ENCODE assay signal across 37 cellular contexts in the genomic region with DNA sequence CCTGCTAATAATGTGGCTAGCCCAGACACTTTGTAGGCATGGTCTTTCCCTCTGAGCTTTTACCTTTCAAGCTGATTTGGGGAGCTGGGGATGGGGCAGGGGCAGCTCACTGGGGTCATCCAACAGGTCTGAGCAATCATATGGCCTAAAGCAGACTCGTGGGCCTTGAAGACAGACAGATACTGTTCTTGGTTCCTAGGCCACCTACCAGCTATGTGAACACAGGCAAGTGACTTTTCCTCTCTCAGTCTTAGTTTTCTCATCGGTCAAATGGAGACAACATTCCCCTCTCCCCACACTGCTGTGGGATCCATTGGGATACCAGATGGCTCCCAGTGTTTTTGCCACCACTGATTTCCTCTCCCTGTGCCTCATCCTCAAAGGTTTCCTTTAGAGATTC.
"Had no signal": no experiment of that assay in that cellular context is flagged by ENCODE, and none has a peak within 500 bp of the region (broad histone marks: within the 10 kb centered on the region; RNA-seq: fewer than 3 reads in every experiment).

No MANE protein-coding gene starts in this region.

- H3K9me3 ChIP-seq: adrenal gland, body of pancreas, breast epithelium had no signal

- H3K27ac Mint-ChIP-seq: activated B cell treated with CpG ODN at 0.5 μM for 24 hours; activated CD4-positive, alpha-beta memory T cell treated with anti-CD3 and anti-CD28 coated beads for 36 hours; activated CD4-positive, alpha-beta T cell treated with anti-CD3 and anti-CD28 coated beads, Interleukin-2, amount 10 ng/mL, durations not matched to agents 24 days and 14 days; activated CD8-positive, alpha-beta T cell treated with anti-CD3 and anti-CD28 coated beads for 36 hours; activated naive CD4-positive, alpha-beta T cell treated with anti-CD3 and anti-CD28 coated beads for 36 hours; activated naive CD4-positive, alpha-beta T cell treated with anti-CD3 and anti-CD28 coated beads, Interleukin-2, amount 50 U/mL, for 72 hours; activated naive CD8-positive, alpha-beta T cell treated with anti-CD3 and anti-CD28 coated beads for 36 hours; activated T-cell treated with anti-CD3 and anti-CD28 coated beads, Interleukin-2, amount 50 U/mL, for 72 hours; activated T-helper 1 cell treated with anti-CD3 and anti-CD28 coated beads, Interleukin-12 subunit alpha, Interleukin-12 subunit beta, Interleukin-2, Interleukin-4 antibody, amounts not matched to agents 30 ng/mL and 10 ng/mL and 1 ng/mL, durations not matched to agents 14 hours and 24 hours and 36 hours; activated T-helper 17 cell treated with anti-CD3 and anti-CD28 coated beads, Interleukin-2, amount 50 U/mL, for 72 hours; T-helper 1 cell treated with Interleukin-12 subunit alpha and Interleukin-12 subunit beta and Interleukin-4 antibody, amounts not matched to agents 30 μg/mL and 1 μg/mL, for 36 hours; T-helper 2 cell treated with Interferon-gamma antibody and Interleukin-4, amounts not matched to agents 5 μg/mL and 100 μg/mL, for 36 hours had no signal

- H3K4me3 ChIP-seq: adrenal gland, body of pancreas, breast epithelium had no signal

- H3K36me3 Mint-ChIP-seq: activated CD4-positive, alpha-beta memory T cell treated with anti-CD3 and anti-CD28 coated beads for 36 hours; activated naive CD4-positive, alpha-beta T cell treated with anti-CD3 and anti-CD28 coated beads, Interleukin-2, amount 50 U/mL, for 72 hours; activated naive CD8-positive, alpha-beta T cell treated with anti-CD3 and anti-CD28 coated beads for 36 hours had no signal

- H3K27me3 ChIP-seq: adrenal gland, body of pancreas, brain microvascular endothelial cell, breast epithelium had no signal

- H3K4me3 Mint-ChIP-seq: activated B cell treated with CpG ODN at 0.5 μM for 24 hours; activated CD4-positive, alpha-beta memory T cell treated with anti-CD3 and anti-CD28 coated beads for 36 hours; activated CD4-positive, alpha-beta T cell treated with anti-CD3 and anti-CD28 coated beads, Interleukin-2, amount 10 ng/mL, durations not matched to agents 24 days and 14 days; activated CD8-positive, alpha-beta T cell treated with anti-CD3 and anti-CD28 coated beads for 36 hours; activated naive CD4-positive, alpha-beta T cell treated with anti-CD3 and anti-CD28 coated beads for 36 hours; activated naive CD8-positive, alpha-beta T cell treated with anti-CD3 and anti-CD28 coated beads for 36 hours; activated T-cell treated with anti-CD3 and anti-CD28 coated beads, Interleukin-2, amount 50 U/mL, for 4 hours; activated T-cell treated with anti-CD3 and anti-CD28 coated beads, Interleukin-2, amount 50 U/mL, for 72 hours; activated T-helper 1 cell treated with anti-CD3 and anti-CD28 coated beads, Interleukin-12 subunit alpha, Interleukin-12 subunit beta, Interleukin-2, Interleukin-4 antibody, amounts not matched to agents 30 ng/mL and 10 ng/mL and 1 ng/mL, durations not matched to agents 14 hours and 24 hours and 36 hours; activated T-helper 17 cell treated with anti-CD3 and anti-CD28 coated beads, Interleukin-2, amount 50 U/mL, for 72 hours; central memory CD8-positive, alpha-beta T cell; T-helper 1 cell treated with Interleukin-12 subunit alpha and Interleukin-12 subunit beta and Interleukin-4 antibody, amounts not matched to agents 30 μg/mL and 1 μg/mL, for 36 hours; T-helper 2 cell treated with Interferon-gamma antibody and Interleukin-4, amounts not matched to agents 5 μg/mL and 100 μg/mL, for 36 hours had no signal

- H3K4me1 ChIP-seq: adrenal gland, body of pancreas, breast epithelium had no signal

- H3K9me3 Mint-ChIP-seq: activated B cell treated with CpG ODN at 0.5 μM for 24 hours; activated CD4-positive, alpha-beta memory T cell treated with anti-CD3 and anti-CD28 coated beads for 36 hours; activated CD4-positive, alpha-beta T cell treated with anti-CD3 and anti-CD28 coated beads, Interleukin-2, amount 10 ng/mL, durations not matched to agents 24 days and 14 days; activated CD8-positive, alpha-beta T cell treated with anti-CD3 and anti-CD28 coated beads for 36 hours; activated naive CD4-positive, alpha-beta T cell treated with anti-CD3 and anti-CD28 coated beads for 36 hours; activated naive CD4-positive, alpha-beta T cell treated with anti-CD3 and anti-CD28 coated beads, Interleukin-2, amount 50 U/mL, for 72 hours; activated naive CD8-positive, alpha-beta T cell treated with anti-CD3 and anti-CD28 coated beads for 36 hours; activated T-cell treated with anti-CD3 and anti-CD28 coated beads, Interleukin-2, amount 50 U/mL, for 4 hours; activated T-cell treated with anti-CD3 and anti-CD28 coated beads, Interleukin-2, amount 50 U/mL, for 72 hours; activated T-helper 1 cell treated with anti-CD3 and anti-CD28 coated beads, Interleukin-12 subunit alpha, Interleukin-12 subunit beta, Interleukin-2, Interleukin-4 antibody, amounts not matched to agents 30 ng/mL and 10 ng/mL and 1 ng/mL, durations not matched to agents 14 hours and 24 hours and 36 hours; activated T-helper 17 cell treated with anti-CD3 and anti-CD28 coated beads, Interleukin-2, amount 50 U/mL, for 72 hours; central memory CD8-positive, alpha-beta T cell; T-helper 1 cell treated with Interleukin-12 subunit alpha and Interleukin-12 subunit beta and Interleukin-4 antibody, amounts not matched to agents 30 μg/mL and 1 μg/mL, for 36 hours; T-helper 2 cell treated with Interferon-gamma antibody and Interleukin-4, amounts not matched to agents 5 μg/mL and 100 μg/mL, for 36 hours had no signal

- H3K36me3 ChIP-seq: adrenal gland, brain microvascular endothelial cell, breast epithelium had no signal

- H3K27ac ChIP-seq: adrenal gland, body of pancreas, brain microvascular endothelial cell, breast epithelium, VCaP had no signal

- DNase-seq: activated B cell treated with CpG ODN at 0.5 μM for 24 hours; activated CD4-positive, alpha-beta memory T cell treated with anti-CD3 and anti-CD28 coated beads for 36 hours; activated CD4-positive, alpha-beta T cell treated with anti-CD3 and anti-CD28 coated beads for 4 hours; activated CD4-positive, alpha-beta T cell treated with anti-CD3 and anti-CD28 coated beads, Interleukin-2, amount 10 ng/mL, durations not matched to agents 24 days and 14 days; activated CD4-positive, alpha-beta T cell treated with anti-CD3 and anti-CD28 coated beads, Interleukin-2, amount 50 U/mL, for 1 hour; activated CD4-positive, alpha-beta T cell treated with anti-CD3 and anti-CD28 coated beads, Interleukin-2, amount 50 U/mL, for 4 hours; activated CD4-positive, CD25-positive, alpha-beta regulatory T cell treated with anti-CD3 and anti-CD28 coated beads, Interleukin-2, amount 50 U/mL, for 72 hours; activated CD8-positive, alpha-beta memory T cell treated with anti-CD3 and anti-CD28 coated beads, Interleukin-2, amount 50 U/mL, for 4 hours; activated CD8-positive, alpha-beta T cell treated with anti-CD3 and anti-CD28 coated beads for 36 hours; activated effector memory CD4-positive, alpha-beta T cell treated with anti-CD3 and anti-CD28 coated beads, Interleukin-2, amount 50 U/mL, for 16 hours; activated gamma-delta T cell treated with Interleukin-2 at 50 U/mL for 16 hours; activated naive CD4-positive, alpha-beta T cell; activated naive CD4-positive, alpha-beta T cell treated with anti-CD3 and anti-CD28 coated beads for 36 hours; activated naive CD4-positive, alpha-beta T cell treated with anti-CD3 and anti-CD28 coated beads, Interleukin-2, amount 50 U/mL, for 16 hours; activated naive CD8-positive, alpha-beta T cell treated with anti-CD3 and anti-CD28 coated beads for 36 hours; activated T-cell treated with anti-CD3 and anti-CD28 coated beads for 4 hours; activated T-cell treated with anti-CD3 and anti-CD28 coated beads, Interleukin-2, amount 50 U/mL, for 1 hour; activated T-cell treated with anti-CD3 and anti-CD28 coated beads, Interleukin-2, amount 50 U/mL, for 4 hours; activated T-cell treated with anti-CD3 and anti-CD28 coated beads, Interleukin-2, amount 50 U/mL, for 72 hours; adrenal gland; amniotic stem cell; aorta; body of pancreas; brain microvascular endothelial cell; caudate nucleus; cerebellar nuclear complex; T-helper 1 cell; T-helper 2 cell; T-helper 9 cell had no signal

- H3K4me1 Mint-ChIP-seq: activated B cell treated with CpG ODN at 0.5 μM for 24 hours; activated CD4-positive, alpha-beta T cell treated with anti-CD3 and anti-CD28 coated beads, Interleukin-2, amount 10 ng/mL, durations not matched to agents 24 days and 14 days; activated naive CD8-positive, alpha-beta T cell treated with anti-CD3 and anti-CD28 coated beads for 36 hours; activated T-helper 17 cell treated with anti-CD3 and anti-CD28 coated beads, Interleukin-2, amount 50 U/mL, for 72 hours; central memory CD8-positive, alpha-beta T cell had no signal

- H3K27me3 Mint-ChIP-seq: activated naive CD8-positive, alpha-beta T cell treated with anti-CD3 and anti-CD28 coated beads for 36 hours had no signal
